In the genomic region with DNA sequence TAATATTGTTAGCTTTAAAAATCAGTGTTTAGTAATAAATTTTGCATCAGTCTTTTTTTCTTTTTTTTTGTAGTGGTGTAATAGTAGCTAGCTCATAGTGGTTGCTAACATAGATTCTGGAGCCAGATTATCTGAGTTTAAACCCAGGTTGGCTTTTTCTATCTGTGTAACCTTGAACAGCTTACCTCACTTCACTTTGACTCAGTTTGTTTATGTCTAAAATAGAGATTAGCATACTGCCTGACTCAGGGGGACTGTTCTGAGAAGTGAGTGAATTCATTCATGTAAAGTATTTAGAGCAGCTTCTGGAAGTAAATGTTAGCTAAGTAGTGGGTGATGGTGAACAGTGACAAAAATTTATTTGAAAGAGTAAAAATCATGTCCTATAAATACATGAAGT, we compare ENCODE assay signal across 17 cellular contexts. TPM values are rescaled to one million over a fixed set of nuclear protein-coding genes. Genes with fewer than 3 reads are reported as not detected.
DNase-seq lines count a peak whose midpoint lies in the region; ATAC-seq, FAIRE-seq and TF ChIP-seq lines count a peak whose summit lies in the region.
"Had no signal": no experiment of that assay in that cellular context is flagged by ENCODE, and none has a peak within 500 bp of the region (broad histone marks: within the 10 kb centered on the region; RNA-seq: fewer than 3 reads in every experiment).

No MANE protein-coding gene starts in this region.

- H3K4me1 Mint-ChIP-seq in CD4-positive, alpha-beta T cell (ENCODE audit: low read depth) = peaks cover 15% of the 10 kb centered on the region

- peaks cover 13% of the 10 kb centered on the region for H3K4me1 ChIP-seq in cardiac muscle cell (ENCODE audit: low read depth)
- peaks cover 1% of the 10 kb centered on the region for H3K4me1 ChIP-seq in right cardiac atrium (ENCODE audit: control insufficient read depth, insufficient read depth, low read length)
- peaks cover 4 to 15% of the 10 kb centered on the region in 2 experiments for H3K4me1 ChIP-seq in neutrophil (ENCODE audit: control insufficient read depth in 1 of 2, insufficient read depth in 1 of 2, low read depth in 1 of 2, low read length in 1 of 2)

- H3K4me3 ChIP-seq in cardiac muscle cell (no peak overlapping the region), right cardiac atrium (ENCODE audit: low read length) (no peak overlapping the region), bronchial epithelial cell (ENCODE audit: low read depth, low read length) (no peak overlapping the region), neutrophil (ENCODE audit: low read depth in 1 of 2, low read length in 1 of 2) (no peak overlapping the region), H7 (ENCODE audit: insufficient read depth, low read depth, low read length) (no peak overlapping the region)
- H3K4me3 ChIP-seq: thyroid gland had no signal

- DNase-seq in cardiac muscle cell (ENCODE audit: low read depth in 1 of 2, low spot score in 1 of 2) = no peak
- DNase-seq in right cardiac atrium = no peak
- peak; percentile 12 for DNase-seq in bronchial epithelial cell (ENCODE audit: low read depth)
- no peak for DNase-seq in left lobe of liver (ENCODE audit: low spot score)
- no peak for DNase-seq in CD4-positive, alpha-beta T cell
- no peak for DNase-seq in H7
- DNase-seq: activated CD4-positive, alpha-beta T cell treated with anti-CD3 and anti-CD28 coated beads, Interleukin-2, amount 50 U/mL, for 48 hours; activated gamma-delta T cell treated with Interleukin-2 at 50 U/mL for 16 hours; heart left ventricle; NCI-H146; NCI-H446 treated with DMSO at 0.1 percent for 48 hours; SK-N-SH; thyroid gland had no signal

- H3K27me3 Mint-ChIP-seq in CD4-positive, alpha-beta T cell = no peaks in the 10 kb centered on the region
- H3K27me3 Mint-ChIP-seq: central memory CD8-positive, alpha-beta T cell had no signal

- no peaks in the 10 kb centered on the region for H3K9me3 Mint-ChIP-seq in CD4-positive, alpha-beta T cell
- H3K9me3 Mint-ChIP-seq: central memory CD8-positive, alpha-beta T cell had no signal

- intact Hi-C loops in right cardiac atrium (cut with DNase I) = no loop called here
- intact Hi-C loops in CD4-positive, alpha-beta T cell (cut with DNase I, micrococcal nuclease) = no loop called here

- peaks cover 50% of the 10 kb centered on the region for H3K36me3 Mint-ChIP-seq in CD4-positive, alpha-beta T cell (ENCODE audit: low read depth)

- no peak for FAIRE-seq in bronchial epithelial cell (lab: Jason Lieb, UNC)
- FAIRE-seq: G401.6 had no signal

- H3K9me3 ChIP-seq in cardiac muscle cell (ENCODE audit: low read depth) (no peaks in the 10 kb centered on the region), right cardiac atrium (ENCODE audit: control insufficient read depth, low read length) (no peaks in the 10 kb centered on the region), neutrophil (no peaks in the 10 kb centered on the region)
- no peaks in the 10 kb centered on the region for H3K9me3 ChIP-seq in CD4-positive, alpha-beta T cell (ENCODE audit: control insufficient read depth, low read length)
- H3K9me3 ChIP-seq: heart left ventricle, SK-N-SH, thyroid gland had no signal

- POLR2A ChIA-PET in CD4-positive, alpha-beta T cell (lab: Charles Lee) = interaction anchor here (1.7 kb wide), 1 partner anchor 32 kb away, joined by 4 read pairs; a partner anchor contains a TSS

- H3K36me3 ChIP-seq in cardiac muscle cell (peaks cover 17% of the 10 kb centered on the region), bronchial epithelial cell (ENCODE audit: control insufficient read depth, insufficient read depth, low read length) (peaks cover 2% of the 10 kb centered on the region), neutrophil (peaks cover 41% of the 10 kb centered on the region), H7 (replicated peaks; ENCODE audit: control insufficient read depth, insufficient read depth, low read length) (no peaks in the 10 kb centered on the region)
- H3K36me3 ChIP-seq: thyroid gland had no signal

- H3K27ac Mint-ChIP-seq in CD4-positive, alpha-beta T cell = no peak overlapping the region

- TF ChIP-seq CTCF in cardiac muscle cell (IDR thresholded peaks at IDR 0.05; ENCODE audit: low read depth, low read length) (no peak), bronchial epithelial cell (IDR thresholded peaks at IDR 0.05; ENCODE audit: insufficient read depth, low read length, severe bottlenecking) (no peak), neutrophil (IDR thresholded peaks at IDR 0.05) (no peak)
- TF ChIP-seq CTCF in CD4-positive, alpha-beta T cell (IDR thresholded peaks at IDR 0.05) = no peak

- CTCF ChIA-PET in CD4-positive, alpha-beta T cell (lab: Charles Lee) = no interaction called here

- ATAC-seq in right cardiac atrium (no peak), left lobe of liver (no peak), GM21717 (IDR thresholded peaks at IDR 0.05; ENCODE audit: unreplicated experiment) (no peak)
- no peak for ATAC-seq in CD4-positive, alpha-beta T cell (ENCODE audit: poor library complexity)

- H3K27ac ChIP-seq in cardiac muscle cell (peak overlapping the region; percentile 67), right cardiac atrium (ENCODE audit: low read length) (no peak overlapping the region), neutrophil (peak overlapping the region; percentile 36)
- no peak overlapping the region for H3K27ac ChIP-seq in CD4-positive, alpha-beta T cell (ENCODE audit: low read depth, low read length)

- H3K27me3 ChIP-seq in cardiac muscle cell (no peaks in the 10 kb centered on the region), right cardiac atrium (ENCODE audit: control insufficient read depth, insufficient read depth) (no peaks in the 10 kb centered on the region), bronchial epithelial cell (ENCODE audit: control insufficient read depth, insufficient read depth, low read length) (no peaks in the 10 kb centered on the region), neutrophil (no peaks in the 10 kb centered on the region), H7 (ENCODE audit: control insufficient read depth, insufficient read depth, low read length) (no peaks in the 10 kb centered on the region)
- H3K27me3 ChIP-seq in CD4-positive, alpha-beta T cell (ENCODE audit: control insufficient read depth, insufficient read depth, low read length) = no peaks in the 10 kb centered on the region
- H3K27me3 ChIP-seq: heart left ventricle, thyroid gland had no signal

- no peak overlapping the region for H3K4me3 Mint-ChIP-seq in CD4-positive, alpha-beta T cell
- H3K4me3 Mint-ChIP-seq: central memory CD8-positive, alpha-beta T cell had no signal

RNA-seq across cellular contexts. Expression of a gene that starts 32.9 kb away (rescaled TPM):
- 8.6 and 17.4 TPM in 2 replicates for total RNA-seq in cardiac muscle cell
- 7.5 and 13.1 TPM in 2 replicates for polyA plus RNA-seq in cardiac muscle cell
- total RNA-seq in right cardiac atrium = 10 to 100 TPM; 12.7 to 18.3 (median 14.2) TPM
- polyA plus RNA-seq in right cardiac atrium = 5.3 TPM
- 9.0 and 11.3 TPM in 2 replicates for total RNA-seq in bronchial epithelial cell
- total RNA-seq in left lobe of liver = 13.8 TPM
- 10 to 100 TPM; 26.4 to 27.0 TPM for total RNA-seq in CD4-positive, alpha-beta T cell
- 1.9 and 2.0 TPM in 2 replicates for total RNA-seq in H7 (2014; rRNA removed; shearing (Covaris generic))

Comparison
In these comparisons a context has a peak if more than half of its experiments do, and no peak if none do; other contexts are left out.
1. H3K27ac ChIP-seq: peak in cardiac muscle cell (single experiment) and neutrophil (single experiment); none in right cardiac atrium (single experiment) and CD4-positive, alpha-beta T cell (single experiment).